In the genomic region with DNA sequence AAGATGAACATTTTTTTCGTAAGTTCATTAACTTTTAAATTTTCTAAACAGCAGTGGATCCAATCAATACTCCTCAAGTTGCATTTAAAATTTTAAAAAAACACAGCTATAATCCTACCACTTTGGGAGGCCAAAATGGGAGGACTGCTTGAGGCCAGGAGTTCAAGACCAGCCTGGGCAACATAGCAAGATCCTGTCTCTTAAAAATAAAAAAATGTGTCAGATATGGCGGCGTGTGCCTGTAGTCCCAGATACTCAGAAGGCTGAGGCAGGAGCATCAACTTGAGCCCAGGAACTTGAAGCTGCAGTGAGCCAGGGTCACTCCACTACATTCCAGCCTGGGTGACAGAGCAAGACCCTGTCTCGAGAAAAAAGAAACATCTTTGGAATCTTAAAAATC, we compare ENCODE assay signal across 2 cellular contexts.
TF ChIP-seq lines count a peak whose summit lies in the region.

No MANE protein-coding gene starts in this region.

TF ChIP-seq in GM23338, 12 proteins besides CTCF, POLR2A, EP300 and RAD21 (continued from another document):
- TF ChIP-seq, protein P1, sequence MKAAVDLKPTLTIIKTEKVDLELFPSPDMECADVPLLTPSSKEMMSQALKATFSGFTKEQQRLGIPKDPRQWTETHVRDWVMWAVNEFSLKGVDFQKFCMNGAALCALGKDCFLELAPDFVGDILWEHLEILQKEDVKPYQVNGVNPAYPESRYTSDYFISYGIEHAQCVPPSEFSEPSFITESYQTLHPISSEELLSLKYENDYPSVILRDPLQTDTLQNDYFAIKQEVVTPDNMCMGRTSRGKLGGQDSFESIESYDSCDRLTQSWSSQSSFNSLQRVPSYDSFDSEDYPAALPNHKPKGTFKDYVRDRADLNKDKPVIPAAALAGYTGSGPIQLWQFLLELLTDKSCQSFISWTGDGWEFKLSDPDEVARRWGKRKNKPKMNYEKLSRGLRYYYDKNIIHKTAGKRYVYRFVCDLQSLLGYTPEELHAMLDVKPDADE (IDR thresholded peaks at IDR 0.05) = no peak
- TF ChIP-seq JUNB (IDR thresholded peaks at IDR 0.05; ENCODE audit: unreplicated experiment) (no peak), EZH2phosphoT487 (IDR thresholded peaks at IDR 0.05; ENCODE audit: unreplicated experiment) (no peak), ZNF331 (CRISPR knock-in tag; IDR thresholded peaks at IDR 0.05; ENCODE audit: low read depth) (no peak)
- TF ChIP-seq, protein P2, sequence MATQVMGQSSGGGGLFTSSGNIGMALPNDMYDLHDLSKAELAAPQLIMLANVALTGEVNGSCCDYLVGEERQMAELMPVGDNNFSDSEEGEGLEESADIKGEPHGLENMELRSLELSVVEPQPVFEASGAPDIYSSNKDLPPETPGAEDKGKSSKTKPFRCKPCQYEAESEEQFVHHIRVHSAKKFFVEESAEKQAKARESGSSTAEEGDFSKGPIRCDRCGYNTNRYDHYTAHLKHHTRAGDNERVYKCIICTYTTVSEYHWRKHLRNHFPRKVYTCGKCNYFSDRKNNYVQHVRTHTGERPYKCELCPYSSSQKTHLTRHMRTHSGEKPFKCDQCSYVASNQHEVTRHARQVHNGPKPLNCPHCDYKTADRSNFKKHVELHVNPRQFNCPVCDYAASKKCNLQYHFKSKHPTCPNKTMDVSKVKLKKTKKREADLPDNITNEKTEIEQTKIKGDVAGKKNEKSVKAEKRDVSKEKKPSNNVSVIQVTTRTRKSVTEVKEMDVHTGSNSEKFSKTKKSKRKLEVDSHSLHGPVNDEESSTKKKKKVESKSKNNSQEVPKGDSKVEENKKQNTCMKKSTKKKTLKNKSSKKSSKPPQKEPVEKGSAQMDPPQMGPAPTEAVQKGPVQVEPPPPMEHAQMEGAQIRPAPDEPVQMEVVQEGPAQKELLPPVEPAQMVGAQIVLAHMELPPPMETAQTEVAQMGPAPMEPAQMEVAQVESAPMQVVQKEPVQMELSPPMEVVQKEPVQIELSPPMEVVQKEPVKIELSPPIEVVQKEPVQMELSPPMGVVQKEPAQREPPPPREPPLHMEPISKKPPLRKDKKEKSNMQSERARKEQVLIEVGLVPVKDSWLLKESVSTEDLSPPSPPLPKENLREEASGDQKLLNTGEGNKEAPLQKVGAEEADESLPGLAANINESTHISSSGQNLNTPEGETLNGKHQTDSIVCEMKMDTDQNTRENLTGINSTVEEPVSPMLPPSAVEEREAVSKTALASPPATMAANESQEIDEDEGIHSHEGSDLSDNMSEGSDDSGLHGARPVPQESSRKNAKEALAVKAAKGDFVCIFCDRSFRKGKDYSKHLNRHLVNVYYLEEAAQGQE (IDR thresholded peaks at IDR 0.05; ENCODE audit: unreplicated experiment) = no peak
- TF ChIP-seq, protein P3, sequence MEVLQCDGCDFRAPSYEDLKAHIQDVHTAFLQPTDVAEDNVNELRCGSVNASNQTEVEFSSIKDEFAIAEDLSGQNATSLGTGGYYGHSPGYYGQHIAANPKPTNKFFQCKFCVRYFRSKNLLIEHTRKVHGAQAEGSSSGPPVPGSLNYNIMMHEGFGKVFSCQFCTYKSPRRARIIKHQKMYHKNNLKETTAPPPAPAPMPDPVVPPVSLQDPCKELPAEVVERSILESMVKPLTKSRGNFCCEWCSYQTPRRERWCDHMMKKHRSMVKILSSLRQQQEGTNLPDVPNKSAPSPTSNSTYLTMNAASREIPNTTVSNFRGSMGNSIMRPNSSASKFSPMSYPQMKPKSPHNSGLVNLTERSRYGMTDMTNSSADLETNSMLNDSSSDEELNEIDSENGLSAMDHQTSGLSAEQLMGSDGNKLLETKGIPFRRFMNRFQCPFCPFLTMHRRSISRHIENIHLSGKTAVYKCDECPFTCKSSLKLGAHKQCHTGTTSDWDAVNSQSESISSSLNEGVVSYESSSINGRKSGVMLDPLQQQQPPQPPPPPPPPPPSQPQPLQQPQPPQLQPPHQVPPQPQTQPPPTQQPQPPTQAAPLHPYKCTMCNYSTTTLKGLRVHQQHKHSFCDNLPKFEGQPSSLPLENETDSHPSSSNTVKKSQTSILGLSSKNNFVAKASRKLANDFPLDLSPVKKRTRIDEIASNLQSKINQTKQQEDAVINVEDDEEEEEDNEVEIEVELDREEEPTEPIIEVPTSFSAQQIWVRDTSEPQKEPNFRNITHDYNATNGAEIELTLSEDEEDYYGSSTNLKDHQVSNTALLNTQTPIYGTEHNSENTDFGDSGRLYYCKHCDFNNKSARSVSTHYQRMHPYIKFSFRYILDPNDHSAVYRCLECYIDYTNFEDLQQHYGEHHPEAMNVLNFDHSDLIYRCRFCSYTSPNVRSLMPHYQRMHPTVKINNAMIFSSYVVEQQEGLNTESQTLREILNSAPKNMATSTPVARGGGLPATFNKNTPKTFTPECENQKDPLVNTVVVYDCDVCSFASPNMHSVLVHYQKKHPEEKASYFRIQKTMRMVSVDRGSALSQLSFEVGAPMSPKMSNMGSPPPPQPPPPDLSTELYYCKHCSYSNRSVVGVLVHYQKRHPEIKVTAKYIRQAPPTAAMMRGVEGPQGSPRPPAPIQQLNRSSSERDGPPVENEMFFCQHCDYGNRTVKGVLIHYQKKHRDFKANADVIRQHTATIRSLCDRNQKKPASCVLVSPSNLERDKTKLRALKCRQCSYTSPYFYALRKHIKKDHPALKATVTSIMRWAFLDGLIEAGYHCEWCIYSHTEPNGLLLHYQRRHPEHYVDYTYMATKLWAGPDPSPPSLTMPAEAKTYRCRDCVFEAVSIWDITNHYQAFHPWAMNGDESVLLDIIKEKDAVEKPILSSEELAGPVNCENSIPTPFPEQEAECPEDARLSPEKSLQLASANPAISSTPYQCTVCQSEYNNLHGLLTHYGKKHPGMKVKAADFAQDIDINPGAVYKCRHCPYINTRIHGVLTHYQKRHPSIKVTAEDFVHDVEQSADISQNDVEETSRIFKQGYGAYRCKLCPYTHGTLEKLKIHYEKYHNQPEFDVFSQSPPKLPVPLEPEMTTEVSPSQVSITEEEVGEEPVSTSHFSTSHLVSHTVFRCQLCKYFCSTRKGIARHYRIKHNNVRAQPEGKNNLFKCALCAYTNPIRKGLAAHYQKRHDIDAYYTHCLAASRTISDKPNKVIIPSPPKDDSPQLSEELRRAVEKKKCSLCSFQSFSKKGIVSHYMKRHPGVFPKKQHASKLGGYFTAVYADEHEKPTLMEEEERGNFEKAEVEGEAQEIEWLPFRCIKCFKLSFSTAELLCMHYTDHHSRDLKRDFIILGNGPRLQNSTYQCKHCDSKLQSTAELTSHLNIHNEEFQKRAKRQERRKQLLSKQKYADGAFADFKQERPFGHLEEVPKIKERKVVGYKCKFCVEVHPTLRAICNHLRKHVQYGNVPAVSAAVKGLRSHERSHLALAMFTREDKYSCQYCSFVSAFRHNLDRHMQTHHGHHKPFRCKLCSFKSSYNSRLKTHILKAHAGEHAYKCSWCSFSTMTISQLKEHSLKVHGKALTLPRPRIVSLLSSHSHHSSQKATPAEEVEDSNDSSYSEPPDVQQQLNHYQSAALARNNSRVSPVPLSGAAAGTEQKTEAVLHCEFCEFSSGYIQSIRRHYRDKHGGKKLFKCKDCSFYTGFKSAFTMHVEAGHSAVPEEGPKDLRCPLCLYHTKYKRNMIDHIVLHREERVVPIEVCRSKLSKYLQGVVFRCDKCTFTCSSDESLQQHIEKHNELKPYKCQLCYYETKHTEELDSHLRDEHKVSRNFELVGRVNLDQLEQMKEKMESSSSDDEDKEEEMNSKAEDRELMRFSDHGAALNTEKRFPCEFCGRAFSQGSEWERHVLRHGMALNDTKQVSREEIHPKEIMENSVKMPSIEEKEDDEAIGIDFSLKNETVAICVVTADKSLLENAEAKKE (CRISPR knock-in tag; IDR thresholded peaks at IDR 0.05) = no peak
TF ChIP-seq in GM23338: peak in this region for 0.

TF ChIP-seq in neural cell, 6 proteins besides CTCF, POLR2A, EP300 and RAD21:
- TF ChIP-seq, protein P2 (IDR thresholded peaks at IDR 0.05; ENCODE audit: borderline replicate concordance) = no peak
- no peak for TF ChIP-seq TAF1 (IDR thresholded peaks at IDR 0.05; ENCODE audit: low read depth)
- no peak for TF ChIP-seq SMC3 (conservative IDR thresholded peaks at IDR 0.05; ENCODE audit: poor library complexity)
- TF ChIP-seq EZH2 (IDR thresholded peaks at IDR 0.05; ENCODE audit: borderline replicate concordance, insufficient read depth, low read length, poor library complexity, severe bottlenecking) = no peak
- no peak for TF ChIP-seq MXI1 (conservative IDR thresholded peaks at IDR 0.05; ENCODE audit: poor library complexity, severe bottlenecking)
- no peak for TF ChIP-seq POLR2AphosphoS5 (IDR thresholded peaks at IDR 0.05)
